In genomic region chr15:43183270-43183669, GRCh38 we compare ENCODE assay signal across 28 cellular contexts. TPM values are rescaled to one million over a fixed set of nuclear protein-coding genes. Genes with fewer than 3 reads are reported as not detected.
A peak's percentile ranks its signal among the peaks of the same experiment; 100 is the strongest.
DNase-seq lines count a peak whose midpoint lies in the region; ATAC-seq and TF ChIP-seq lines count a peak whose summit lies in the region.
"Had no signal": no experiment of that assay in that cellular context is flagged by ENCODE, and none has a peak within 500 bp of the region (broad histone marks: within the 10 kb centered on the region; RNA-seq: fewer than 3 reads in every experiment).

No MANE protein-coding gene starts in this region.

- no peak for ATAC-seq in natural killer cell
- no peak for ATAC-seq in natural killer cell treated with Interleukin-12 subunit alpha and Interleukin-12 subunit beta and Interleukin-15 and Interleukin-18, amount 100 ng/mL, for 72 hours
- ATAC-seq in Panc1 = no peak
- no peak for ATAC-seq in PC-3
- ATAC-seq: heart left ventricle, HepG2 had no signal

- no peaks in the 10 kb centered on the region for H4K20me1 ChIP-seq in PC-3 (ENCODE audit: low read length)

- H3K4me1 Mint-ChIP-seq in natural killer cell = peaks cover 24 to 34% of the 10 kb centered on the region in 2 donors
- peaks cover 13 to 20% of the 10 kb centered on the region in 2 donors for H3K4me1 Mint-ChIP-seq in natural killer cell treated with Interleukin-12 subunit alpha and Interleukin-12 subunit beta and Interleukin-15 and Interleukin-18, amount 100 ng/mL, for 72 hours (ENCODE audit: low read depth in 2 of 2)

- CTCF ChIA-PET in Panc1 (lab: Charles Lee) (no interaction called here), PC-3 (lab: Charles Lee) (no interaction called here)

- no peaks in the 10 kb centered on the region for H3F3A ChIP-seq in PC-3 (ENCODE audit: low read length, unreplicated experiment)

- no peaks in the 10 kb centered on the region for H3K9me2 ChIP-seq in PC-3 (replicated peaks; ENCODE audit: low read length)

- no peak overlapping the region for H3K4me2 ChIP-seq in PC-3 (ENCODE audit: low read length)

- H3K27ac ChIP-seq in Panc1 (ENCODE audit: low read length) (peak overlapping the region; percentile 51), esophagus (ENCODE audit: low read depth in 2 of 2, low read length in 1 of 2) (peak overlapping the region; percentile 51 to 55), stomach (peak overlapping the region in 4 of 5 donors; percentile 11 to 97 (median 94)), PC-3 (ENCODE audit: low read length) (no peak overlapping the region)
- no peak overlapping the region for H3K27ac ChIP-seq in effector memory CD4-positive, alpha-beta T cell (ENCODE audit: insufficient read depth, low read length, poor library complexity, severe bottlenecking)
- H3K27ac ChIP-seq: colonic mucosa, GM23248, suprapubic skin, upper lobe of left lung, WERI-Rb-1 had no signal

- DNase-seq in natural killer cell = no peak
- DNase-seq in natural killer cell treated with Interleukin-12 subunit alpha and Interleukin-12 subunit beta and Interleukin-15 and Interleukin-18, amount 100 ng/mL, for 72 hours (ENCODE audit: low spot score) = no peak
- DNase-seq in Panc1 (ENCODE audit: low read depth, low spot score) = no peak
- DNase-seq in stomach = no peak
- no peak for DNase-seq in effector memory CD4-positive, alpha-beta T cell
- DNase-seq in PC-3 = no peak
- DNase-seq: activated naive CD8-positive, alpha-beta T cell treated with anti-CD3 and anti-CD28 coated beads, Interleukin-2, amount 10 ng/mL, durations not matched to agents 7 days and 5 days; aorta; C1 segment of cervical spinal cord; colonic mucosa; effector CD8-positive, alpha-beta T cell; GM23248; heart left ventricle; Kasumi-1; SIG-M5; stimulated activated CD4-positive, alpha-beta T cell treated with anti-CD3 and anti-CD28 coated beads, Interleukin-4, amount 100 ng/mL, for 1 hour; T1000; upper lobe of left lung; WERI-Rb-1 had no signal

- H3K27me3 ChIP-seq in Panc1 (ENCODE audit: control insufficient read depth, insufficient read depth, low read length) (no peaks in the 10 kb centered on the region), esophagus (ENCODE audit: control insufficient read depth in 1 of 2, insufficient read depth in 2 of 2, low read length in 2 of 2) (no peaks in the 10 kb centered on the region), stomach (no peaks in the 10 kb centered on the region), PC-3 (ENCODE audit: low read length) (no peaks in the 10 kb centered on the region)
- H3K27me3 ChIP-seq in effector memory CD4-positive, alpha-beta T cell (replicated peaks; ENCODE audit: control insufficient read depth, insufficient read depth, low read length, poor library complexity, severe bottlenecking) = no peaks in the 10 kb centered on the region
- H3K27me3 ChIP-seq: colonic mucosa, esophagus muscularis mucosa, heart left ventricle, suprapubic skin, upper lobe of left lung had no signal

- no peak overlapping the region for H3K9ac ChIP-seq in PC-3 (ENCODE audit: low read length)
- H3K9ac ChIP-seq: GM23248 had no signal

- no peaks in the 10 kb centered on the region for H3K27me3 Mint-ChIP-seq in natural killer cell (ENCODE audit: low read depth in 2 of 2)
- H3K27me3 Mint-ChIP-seq in natural killer cell treated with Interleukin-12 subunit alpha and Interleukin-12 subunit beta and Interleukin-15 and Interleukin-18, amount 100 ng/mL, for 72 hours = no peaks in the 10 kb centered on the region
- H3K27me3 Mint-ChIP-seq: activated naive CD8-positive, alpha-beta T cell treated with anti-CD3 and anti-CD28 coated beads, Interleukin-2, amount 10 ng/mL, durations not matched to agents 7 days and 5 days had no signal

- no peak overlapping the region for H3K4me3 Mint-ChIP-seq in natural killer cell
- no peak overlapping the region for H3K4me3 Mint-ChIP-seq in natural killer cell treated with Interleukin-12 subunit alpha and Interleukin-12 subunit beta and Interleukin-15 and Interleukin-18, amount 100 ng/mL, for 72 hours
- H3K4me3 Mint-ChIP-seq: activated naive CD8-positive, alpha-beta T cell treated with anti-CD3 and anti-CD28 coated beads, Interleukin-2, amount 10 ng/mL, durations not matched to agents 7 days and 5 days; activated T-helper 1 cell treated with anti-CD3 and anti-CD28 coated beads, Interleukin-12 subunit alpha, Interleukin-12 subunit beta, Interleukin-2, Interleukin-4 antibody, amounts not matched to agents 30 ng/mL and 10 ng/mL and 1 ng/mL, durations not matched to agents 14 hours and 24 hours and 36 hours had no signal

- BruUV-seq in Panc1 (replicated peaks; lab: Mats Ljungman, UMichigan) = no TSS peak
- BruUV-seq in PC-3 (replicated peaks; lab: Mats Ljungman, UMichigan) = no TSS peak

- WGBS in esophagus, 2 donors = 67 to 71% methylated on average over 3 of the region's 3 CpGs
- 42 to 69% (median 51%) methylated on average over 3 of the region's 3 CpGs for WGBS in stomach, 5 donors

- TF ChIP-seq POLR2A in stomach (IDR thresholded peaks at IDR 0.05) = no peak

- no peak overlapping the region for H3K4me3 ChIP-seq in Panc1 (ENCODE audit: low read depth in 2 of 2, low read length in 2 of 2)
- no peak overlapping the region for H3K4me3 ChIP-seq in esophagus (ENCODE audit: low read depth in 1 of 2, low read length in 2 of 2)
- H3K4me3 ChIP-seq in stomach = no peak overlapping the region
- H3K4me3 ChIP-seq in effector memory CD4-positive, alpha-beta T cell (ENCODE audit: insufficient read depth, low read depth, low read length, poor library complexity, severe bottlenecking) = no peak overlapping the region
- no peak overlapping the region for H3K4me3 ChIP-seq in PC-3 (ENCODE audit: low read length)
- H3K4me3 ChIP-seq: colonic mucosa, esophagus muscularis mucosa, GM23248, heart left ventricle, suprapubic skin, upper lobe of left lung had no signal

- peaks cover 6% of the 10 kb centered on the region; the same call in 1 of the 2 replicates for H3K79me2 ChIP-seq in PC-3 (ENCODE audit: low read length)

- H3K36me3 Mint-ChIP-seq in natural killer cell = no peaks in the 10 kb centered on the region
- H3K36me3 Mint-ChIP-seq in natural killer cell treated with Interleukin-12 subunit alpha and Interleukin-12 subunit beta and Interleukin-15 and Interleukin-18, amount 100 ng/mL, for 72 hours = peaks cover 4% of the 10 kb centered on the region

- in situ Hi-C loops in Panc1 (cut with HindIII; ENCODE audit: low pct_unique_long_range_greater_than_20kb, low sequenced_read_pairs) = no loop called here

- no peak for TF ChIP-seq EP300 in stomach (IDR thresholded peaks at IDR 0.05)

- no peaks in the 10 kb centered on the region for H3K9me3 ChIP-seq in Panc1 (ENCODE audit: control insufficient read depth, insufficient read depth, low read depth, low read length)
- no peaks in the 10 kb centered on the region for H3K9me3 ChIP-seq in esophagus (ENCODE audit: control insufficient read depth in 2 of 2, insufficient read depth in 1 of 2, low read depth in 1 of 2, low read length in 1 of 2)
- H3K9me3 ChIP-seq in stomach = no peaks in the 10 kb centered on the region
- H3K9me3 ChIP-seq in effector memory CD4-positive, alpha-beta T cell (ENCODE audit: control insufficient read depth, low read length) = no peaks in the 10 kb centered on the region
- no peaks in the 10 kb centered on the region for H3K9me3 ChIP-seq in PC-3 (ENCODE audit: low read length)
- H3K9me3 ChIP-seq: colonic mucosa, esophagus muscularis mucosa, heart left ventricle, suprapubic skin, upper lobe of left lung had no signal

- H2AFZ ChIP-seq in PC-3 (ENCODE audit: low read length) = no peak overlapping the region
- H2AFZ ChIP-seq: GM23248 had no signal

- no peaks in the 10 kb centered on the region for H3K9me3 Mint-ChIP-seq in natural killer cell
- no peaks in the 10 kb centered on the region for H3K9me3 Mint-ChIP-seq in natural killer cell treated with Interleukin-12 subunit alpha and Interleukin-12 subunit beta and Interleukin-15 and Interleukin-18, amount 100 ng/mL, for 72 hours
- H3K9me3 Mint-ChIP-seq: activated naive CD8-positive, alpha-beta T cell treated with anti-CD3 and anti-CD28 coated beads, Interleukin-2, amount 10 ng/mL, durations not matched to agents 7 days and 5 days; activated T-helper 1 cell treated with anti-CD3 and anti-CD28 coated beads, Interleukin-12 subunit alpha, Interleukin-12 subunit beta, Interleukin-2, Interleukin-4 antibody, amounts not matched to agents 30 ng/mL and 10 ng/mL and 1 ng/mL, durations not matched to agents 14 hours and 24 hours and 36 hours had no signal

- no peaks in the 10 kb centered on the region for H3K36me3 ChIP-seq in Panc1 (ENCODE audit: control insufficient read depth, insufficient read depth, low read length)
- H3K36me3 ChIP-seq in esophagus (ENCODE audit: control insufficient read depth in 2 of 2, insufficient read depth in 2 of 2, low read length in 1 of 2) = no peaks in the 10 kb centered on the region
- H3K36me3 ChIP-seq in stomach = peaks cover 11 to 35% (median 28%) of the 10 kb centered on the region in 4 donors
- H3K36me3 ChIP-seq in effector memory CD4-positive, alpha-beta T cell (ENCODE audit: control insufficient read depth, insufficient read depth, low read length) = peaks cover 4% of the 10 kb centered on the region
- H3K36me3 ChIP-seq in PC-3 (ENCODE audit: low read depth, low read length) = no peaks in the 10 kb centered on the region; the same call in 1 of the 2 replicates
- H3K36me3 ChIP-seq: colonic mucosa, WERI-Rb-1 had no signal

- peak overlapping the region; percentile 91 to 96 for H3K27ac Mint-ChIP-seq in natural killer cell
- peak overlapping the region in 1 of 2 donors; percentile 43 for H3K27ac Mint-ChIP-seq in natural killer cell treated with Interleukin-12 subunit alpha and Interleukin-12 subunit beta and Interleukin-15 and Interleukin-18, amount 100 ng/mL, for 72 hours
- H3K27ac Mint-ChIP-seq: activated T-helper 1 cell treated with anti-CD3 and anti-CD28 coated beads, Interleukin-12 subunit alpha, Interleukin-12 subunit beta, Interleukin-2, Interleukin-4 antibody, amounts not matched to agents 30 ng/mL and 10 ng/mL and 1 ng/mL, durations not matched to agents 14 hours and 24 hours and 36 hours had no signal

- TF ChIP-seq CTCF in natural killer cell (IDR thresholded peaks at IDR 0.05) (no peak), Panc1 (IDR thresholded peaks at IDR 0.05) (no peak), stomach (IDR thresholded peaks at IDR 0.05) (no peak), PC-3 (conservative IDR thresholded peaks at IDR 0.05; ENCODE audit: low read depth, low read length) (no peak)

- intact Hi-C loops in natural killer cell (cut with micrococcal nuclease) = no loop called here
- intact Hi-C loops in Panc1 (cut with micrococcal nuclease; ENCODE audit: unreplicated experiment) = no loop called here
- intact Hi-C loops in stomach (cut with DNase I; ENCODE audit: low total_unique reads) = no loop called here
- intact Hi-C loops in PC-3 (cut with micrococcal nuclease) = loop anchor here (10.0 kb wide), 2 partner anchors 78 to 478 kb away; partner anchors contain the start of gene UBR1

- H3K4me1 ChIP-seq in Panc1 (ENCODE audit: control insufficient read depth, insufficient read depth, low read length) (peaks cover 12% of the 10 kb centered on the region), esophagus (ENCODE audit: control insufficient read depth in 2 of 2, insufficient read depth in 2 of 2, low read length in 1 of 2) (no peaks in the 10 kb centered on the region), stomach (peaks cover 16 to 59% (median 36%) of the 10 kb centered on the region in 4 donors), PC-3 (ENCODE audit: insufficient read depth, low read length) (peaks cover 24% of the 10 kb centered on the region)
- peaks cover 14% of the 10 kb centered on the region for H3K4me1 ChIP-seq in effector memory CD4-positive, alpha-beta T cell (ENCODE audit: control insufficient read depth, insufficient read depth, low read length, poor library complexity, severe bottlenecking)
- H3K4me1 ChIP-seq: colonic mucosa had no signal

- POLR2A ChIA-PET in Panc1 (lab: Charles Lee) = interaction anchor here (0.5 kb wide), 1 partner anchor 114 kb away, joined by 5 read pairs; no protein-coding TSS in a partner anchor
- POLR2A ChIA-PET in PC-3 (lab: Charles Lee; ENCODE audit: unreplicated experiment) = interaction anchor here (0.5 kb wide), 1 partner anchor 947 kb away, joined by 3 read pairs; no protein-coding TSS in a partner anchor

RNA-seq across cellular contexts. Expression of gene CCNDBP1, which starts 1.9 kb away (rescaled TPM):
- 100 to 1,000 TPM; 120 to 150 (median 129) TPM for total RNA-seq in natural killer cell
- 100 to 1,000 TPM in 1 of 2 donors, 10 to 100 TPM in 1; 45.7 to 103 TPM for total RNA-seq in natural killer cell treated with Interleukin-12 subunit alpha and Interleukin-12 subunit beta and Interleukin-15 and Interleukin-18, amount 100 ng/mL, for 72 hours
- total RNA-seq in Panc1 (2021; ENCODE audit: unreplicated experiment) = 62.5 TPM
- 75.8 TPM for polyA plus RNA-seq in Panc1 (2012; ENCODE audit: insufficient read length)
- 10 to 100 TPM; 48.0 to 57.4 TPM for polyA plus RNA-seq in esophagus
- total RNA-seq in stomach = 10 to 100 TPM; 41.1 to 81.7 (median 46.1) TPM
- polyA plus RNA-seq in stomach = 100 to 1,000 TPM in 1 of 3 donors, 10 to 100 TPM in 2; 47.2 to 136 (median 58.3) TPM
- 34.3 and 38.5 TPM in 2 replicates for total RNA-seq in PC-3 (2014; rRNA removed)

RNA-seq across cellular contexts. Expression of gene EPB42, which starts 37.5 kb away (rescaled TPM):
- not detected for total RNA-seq in natural killer cell
- total RNA-seq in natural killer cell treated with Interleukin-12 subunit alpha and Interleukin-12 subunit beta and Interleukin-15 and Interleukin-18, amount 100 ng/mL, for 72 hours = not detected
- 0.10 TPM for total RNA-seq in Panc1 (2021; ENCODE audit: unreplicated experiment)
- not detected for polyA plus RNA-seq in Panc1 (2012; ENCODE audit: insufficient read length)
- polyA plus RNA-seq in esophagus = not detected
- 1 to 10 TPM in 1 of 5 donors, not detected in 4; 1.3 TPM for total RNA-seq in stomach
- polyA plus RNA-seq in stomach = not detected
- not detected in 2 replicates for total RNA-seq in PC-3 (2014; rRNA removed)
- total RNA-seq: activated naive CD8-positive, alpha-beta T cell treated with anti-CD3 and anti-CD28 coated beads, Interleukin-2, amount 10 ng/mL, durations not matched to agents 7 days and 5 days; activated T-helper 1 cell treated with anti-CD3 and anti-CD28 coated beads, Interleukin-12 subunit alpha, Interleukin-12 subunit beta, Interleukin-2, Interleukin-4 antibody, amounts not matched to agents 30 ng/mL and 10 ng/mL and 1 ng/mL, durations not matched to agents 14 hours and 24 hours and 36 hours; colonic mucosa; Daoy; GM23248; HepG2; osteocyte; suprapubic skin had no signal
- polyA plus RNA-seq: aorta, GM23248, HepG2, keratinocyte, neural cell had no signal

RNA-seq across cellular contexts. Expression of gene TMEM62, which starts 49.9 kb away (rescaled TPM):
- total RNA-seq in natural killer cell = 10 to 100 TPM; 39.4 to 43.8 (median 40.8) TPM
- total RNA-seq in natural killer cell treated with Interleukin-12 subunit alpha and Interleukin-12 subunit beta and Interleukin-15 and Interleukin-18, amount 100 ng/mL, for 72 hours = 10 to 100 TPM; 25.5 to 40.3 TPM
- total RNA-seq in Panc1 (2021; ENCODE audit: unreplicated experiment) = 20.4 TPM
- polyA plus RNA-seq in Panc1 (2012; ENCODE audit: insufficient read length) = 11.4 TPM
- 10 to 100 TPM in 1 of 2 donors, 1 to 10 TPM in 1; 7.6 to 12.8 TPM for polyA plus RNA-seq in esophagus
- 10 to 100 TPM; 13.6 to 92.0 (median 65.3) TPM for total RNA-seq in stomach
- polyA plus RNA-seq in stomach = 10 to 100 TPM in 1 of 3 donors, 1 to 10 TPM in 2; 5.5 to 16.6 (median 7.8) TPM
- 19.6 and 31.6 TPM in 2 replicates for total RNA-seq in PC-3 (2014; rRNA removed)

Comparison
In these comparisons a context has a peak if more than half of its experiments do, and no peak if none do; other contexts are left out.
1. H3K27ac ChIP-seq: peak in Panc1 (single experiment), esophagus (2 of 2) and stomach (4 of 5); none in effector memory CD4-positive, alpha-beta T cell (single experiment) and PC-3 (single experiment).